8 cellular contexts compared by ENCODE assay signal in genomic region chr10:22315455-22316285, GRCh38. TPM values are rescaled to one million over a fixed set of nuclear protein-coding genes. Genes with fewer than 3 reads are reported as not detected.
DNase-seq lines count a peak whose midpoint lies in the region; ATAC-seq, FAIRE-seq and TF ChIP-seq lines count a peak whose summit lies in the region.

No MANE protein-coding gene starts in this region.

- peaks cover 18% of the 10 kb centered on the region for H3K27me3 Mint-ChIP-seq in activated naive CD4-positive, alpha-beta T cell treated with anti-CD3 and anti-CD28 coated beads for 36 hours (ENCODE audit: low read depth)
- H3K27me3 Mint-ChIP-seq in nephron progenitor cell (ENCODE audit: low read depth, poor library complexity) = peaks cover 45% of the 10 kb centered on the region

- BruUV-seq in endothelial cell of umbilical vein (replicated peaks; lab: Mats Ljungman, UMichigan) = TSS peak; percentile 57

- DNase-seq in activated naive CD4-positive, alpha-beta T cell treated with anti-CD3 and anti-CD28 coated beads for 36 hours = no peak
- DNase-seq in activated naive CD4-positive, alpha-beta T cell (lab: John Stamatoyannopoulos, UW) = no peak
- peak; percentile 53 for DNase-seq in endothelial cell of umbilical vein (ENCODE audit: low read depth, low spot score)
- no peak for DNase-seq in nephron progenitor cell
- DNase-seq in T-helper 9 cell = no peak
- DNase-seq in foreskin melanocyte = no peak

- H3K4me3 ChIP-seq in endothelial cell of umbilical vein (replicated peaks in 1 of 3; ENCODE audit: insufficient read depth in 1 of 3, low read depth in 1 of 3, low read length in 3 of 3) = peak overlapping the region; percentile 67 to 93 (median 83)

- TF ChIP-seq CTCF in endothelial cell of umbilical vein (IDR thresholded peaks at IDR 0.05; ENCODE audit: extremely low read depth in 1 of 2, insufficient read depth in 1 of 2, low read depth in 1 of 2, low read length in 2 of 2) (no peak), nephron progenitor cell (IDR thresholded peaks at IDR 0.05) (no peak)

- H3K4me3 Mint-ChIP-seq in activated naive CD4-positive, alpha-beta T cell treated with anti-CD3 and anti-CD28 coated beads for 36 hours = peak overlapping the region; percentile 87
- H3K4me3 Mint-ChIP-seq in nephron progenitor cell = peak overlapping the region; percentile 94

- peak overlapping the region; percentile 69 for H3K27ac ChIP-seq in endothelial cell of umbilical vein (ENCODE audit: insufficient read depth, low read depth, low read length)

- H4K20me1 ChIP-seq in endothelial cell of umbilical vein (replicated peaks; ENCODE audit: control insufficient read depth, extremely low read depth, insufficient read depth, low read length) = no peaks in the 10 kb centered on the region

- dilution Hi-C loops in endothelial cell of umbilical vein (cut with MboI; ENCODE audit: extremely low pct_ligation_motif_present, low sequenced_read_pairs) = no loop called here

- no peaks in the 10 kb centered on the region for H3K9me3 ChIP-seq in endothelial cell of umbilical vein (replicated peaks; ENCODE audit: control insufficient read depth, insufficient read depth, low read length)

- no peaks in the 10 kb centered on the region for H3K9me3 Mint-ChIP-seq in activated naive CD4-positive, alpha-beta T cell treated with anti-CD3 and anti-CD28 coated beads for 36 hours
- no peaks in the 10 kb centered on the region for H3K9me3 Mint-ChIP-seq in nephron progenitor cell

- peaks cover 30% of the 10 kb centered on the region for H3K4me1 Mint-ChIP-seq in activated naive CD4-positive, alpha-beta T cell treated with anti-CD3 and anti-CD28 coated beads for 36 hours (ENCODE audit: low read depth)
- H3K4me1 Mint-ChIP-seq in nephron progenitor cell = peaks cover 50% of the 10 kb centered on the region

- H3K27me3 ChIP-seq in endothelial cell of umbilical vein (ENCODE audit: control insufficient read depth in 2 of 2, insufficient read depth in 2 of 2, low read length in 2 of 2) = no peaks in the 10 kb centered on the region

- CTCF ChIA-PET in activated naive CD4-positive, alpha-beta T cell treated with anti-CD3 and anti-CD28 coated beads for 36 hours (lab: Charles Lee) = interaction anchor here (0.6 to 1.1 kb wide), 3 partner anchors 27 to 674 kb away, joined by 3 to 6 read pairs (median 3); no protein-coding TSS in a partner anchor
- CTCF ChIA-PET in endothelial cell of umbilical vein (lab: Charles Lee) = interaction anchor here (0.6 to 2.7 kb wide), 15 partner anchors 9 to 673 kb away, joined by 3 to 17 read pairs (median 3); partner anchors contain the start of gene DNAJC1

- peaks cover 17% of the 10 kb centered on the region for H3K4me1 ChIP-seq in endothelial cell of umbilical vein (ENCODE audit: control insufficient read depth, extremely low read depth, insufficient read depth, low read length)

- peak overlapping the region; percentile 93 for H3K4me2 ChIP-seq in endothelial cell of umbilical vein (ENCODE audit: insufficient read depth, low read length)

- H3K36me3 ChIP-seq in endothelial cell of umbilical vein (ENCODE audit: control insufficient read depth in 2 of 2, extremely low read depth in 1 of 2, insufficient read depth in 2 of 2, low read length in 2 of 2) = no peaks in the 10 kb centered on the region

- peaks cover 4% of the 10 kb centered on the region for H3K36me3 Mint-ChIP-seq in activated naive CD4-positive, alpha-beta T cell treated with anti-CD3 and anti-CD28 coated beads for 36 hours (ENCODE audit: low read depth)
- H3K36me3 Mint-ChIP-seq in nephron progenitor cell (ENCODE audit: low read depth) = no peaks in the 10 kb centered on the region

- no peak for TF ChIP-seq POLR2A in endothelial cell of umbilical vein (IDR thresholded peaks at IDR 0.05; ENCODE audit: low read depth, low read length)

- POLR2A ChIA-PET in endothelial cell of umbilical vein (lab: Charles Lee) = interaction anchor here (0.7 to 1.3 kb wide), 7 partner anchors 25 to 986 kb away, joined by 3 to 7 read pairs (median 4); partner anchors contain the start of gene DNAJC1

- H3K9ac ChIP-seq in endothelial cell of umbilical vein (replicated peaks; ENCODE audit: extremely low read depth, insufficient read depth, low read length) = peak overlapping the region; percentile 82

- no peaks in the 10 kb centered on the region for H3K9me1 ChIP-seq in endothelial cell of umbilical vein (replicated peaks; ENCODE audit: control insufficient read depth, extremely low read depth, insufficient read depth, low read length)

- FAIRE-seq in endothelial cell of umbilical vein (lab: Jason Lieb, UNC) = no peak

- ATAC-seq in HG02870 (IDR thresholded peaks at IDR 0.05; ENCODE audit: unreplicated experiment) = peak; percentile 20

- H3K79me2 ChIP-seq in endothelial cell of umbilical vein (ENCODE audit: control insufficient read depth, insufficient read depth, low read length) = no peaks in the 10 kb centered on the region

- H3K27ac Mint-ChIP-seq in activated naive CD4-positive, alpha-beta T cell treated with anti-CD3 and anti-CD28 coated beads for 36 hours = peak overlapping the region; percentile 81
- H3K27ac Mint-ChIP-seq in nephron progenitor cell = peak overlapping the region; percentile 85

- intact Hi-C loops in activated naive CD4-positive, alpha-beta T cell treated with anti-CD3 and anti-CD28 coated beads for 36 hours (cut with micrococcal nuclease) = loop anchor here (1.0 to 10.0 kb wide), 11 partner anchors 7 to 1049 kb away; partner anchors contain the start of genes DNAJC1 and MLLT10
- intact Hi-C loops in endothelial cell of umbilical vein (cut with micrococcal nuclease) = loop anchor here (1.0 to 10.0 kb wide), 8 partner anchors 25 to 818 kb away; partner anchors contain the start of genes MSRB2 and PIP4K2A

- peak overlapping the region; percentile 52 for H2AFZ ChIP-seq in endothelial cell of umbilical vein (ENCODE audit: low read depth, low read length)

TF ChIP-seq in endothelial cell of umbilical vein, 7 proteins besides CTCF, POLR2A, EP300 and RAD21:
- TF ChIP-seq GATA2 (IDR thresholded peaks at IDR 0.05; ENCODE audit: insufficient read depth, insufficient read length, low read depth, low read length) (no peak), EZH2 (IDR thresholded peaks at IDR 0.05; ENCODE audit: borderline replicate concordance, low read depth, low read length, severe bottlenecking) (no peak), MAX (IDR thresholded peaks at IDR 0.05; ENCODE audit: insufficient read depth, insufficient read length) (no peak), JUN (IDR thresholded peaks at IDR 0.05; ENCODE audit: borderline replicate concordance, insufficient read depth, insufficient read length, low read depth) (no peak), POLR2AphosphoS5 (IDR thresholded peaks at IDR 0.05; ENCODE audit: insufficient read depth, low read depth, low read length) (no peak), FOS (IDR thresholded peaks at IDR 0.05; ENCODE audit: borderline replicate concordance, insufficient read depth, low read length) (no peak), MYC (IDR thresholded peaks at IDR 0.05; ENCODE audit: low read depth, low read length) (no peak)

RNA-seq across cellular contexts. Expression of gene COMMD3, which starts 0.5 kb away (rescaled TPM):
- 10 to 100 TPM; 64.5 to 69.4 TPM for total RNA-seq in activated naive CD4-positive, alpha-beta T cell treated with anti-CD3 and anti-CD28 coated beads for 36 hours
- polyA plus RNA-seq in PFSK-1 (2012; ENCODE audit: insufficient read length, low read depth) = 17.9 TPM
- 48.9 and 49.8 TPM in 2 replicates for total RNA-seq in endothelial cell of umbilical vein
- polyA plus RNA-seq in endothelial cell of umbilical vein = 21.0 and 22.5 TPM in 2 replicates
- 33.2 and 40.0 TPM in 2 replicates for polyA plus RNA-seq in endothelial cell of umbilical vein (2011; cell fraction: cytosol; rRNA removed)
- polyA plus RNA-seq in endothelial cell of umbilical vein (2011; cell fraction: nucleus; rRNA removed) = 39.6 and 58.7 TPM in 2 replicates
- polyA plus RNA-seq in endothelial cell of umbilical vein (2012) = 36.5 and 60.6 TPM in 2 replicates
- polyA minus RNA-seq in endothelial cell of umbilical vein = 6.3 and 10.6 TPM in 2 replicates
- polyA minus RNA-seq in endothelial cell of umbilical vein (2011; cell fraction: cytosol; rRNA and poly(A)+ RNA removed) = 3.5 TPM
- polyA minus RNA-seq in endothelial cell of umbilical vein (2011; cell fraction: nucleus; rRNA and poly(A)+ RNA removed) = 12.6 and 15.6 TPM in 2 replicates

RNA-seq across cellular contexts. Expression of gene BMI1, which starts 5.2 kb away (rescaled TPM):
- total RNA-seq in activated naive CD4-positive, alpha-beta T cell treated with anti-CD3 and anti-CD28 coated beads for 36 hours = 10 to 100 TPM; 28.2 to 32.1 TPM
- 46.9 TPM for polyA plus RNA-seq in PFSK-1 (2012; ENCODE audit: insufficient read length, low read depth)
- 21.0 and 25.1 TPM in 2 replicates for total RNA-seq in endothelial cell of umbilical vein
- 12.0 and 13.0 TPM in 2 replicates for polyA plus RNA-seq in endothelial cell of umbilical vein
- 17.1 and 17.5 TPM in 2 replicates for polyA plus RNA-seq in endothelial cell of umbilical vein (2011; cell fraction: cytosol; rRNA removed)
- 31.3 and 34.0 TPM in 2 replicates for polyA plus RNA-seq in endothelial cell of umbilical vein (2011; cell fraction: nucleus; rRNA removed)
- 34.3 and 45.3 TPM in 2 replicates for polyA plus RNA-seq in endothelial cell of umbilical vein (2012)
- polyA minus RNA-seq in endothelial cell of umbilical vein = 53.9 and 91.8 TPM in 2 replicates
- 21.7 TPM for polyA minus RNA-seq in endothelial cell of umbilical vein (2011; cell fraction: cytosol; rRNA and poly(A)+ RNA removed)
- polyA minus RNA-seq in endothelial cell of umbilical vein (2011; cell fraction: nucleus; rRNA and poly(A)+ RNA removed) = 11.4 and 17.4 TPM in 2 replicates

RNA-seq across cellular contexts. Expression of gene SPAG6, which starts 29.6 kb away (rescaled TPM):
- total RNA-seq in activated naive CD4-positive, alpha-beta T cell treated with anti-CD3 and anti-CD28 coated beads for 36 hours = not detected
- 4.8 TPM for polyA plus RNA-seq in PFSK-1 (2012; ENCODE audit: insufficient read length, low read depth)
- total RNA-seq in endothelial cell of umbilical vein = not detected in 2 replicates
- polyA plus RNA-seq in endothelial cell of umbilical vein = not detected in 2 replicates
- not detected in 2 replicates for polyA plus RNA-seq in endothelial cell of umbilical vein (2011; cell fraction: cytosol; rRNA removed)
- not detected in 2 replicates for polyA plus RNA-seq in endothelial cell of umbilical vein (2011; cell fraction: nucleus; rRNA removed)
- 0.09 TPM in 1 of 2 replicates, not detected in the other for polyA plus RNA-seq in endothelial cell of umbilical vein (2012)
- polyA minus RNA-seq in endothelial cell of umbilical vein = not detected in 2 replicates
- polyA minus RNA-seq in endothelial cell of umbilical vein (2011; cell fraction: cytosol; rRNA and poly(A)+ RNA removed) = not detected
- not detected in 2 replicates for polyA minus RNA-seq in endothelial cell of umbilical vein (2011; cell fraction: nucleus; rRNA and poly(A)+ RNA removed)
